ENCODE assay signal across 17 cellular contexts in genomic region chr2:158290225-158290624, GRCh38.
"Had no signal": no experiment of that assay in that cellular context is flagged by ENCODE, and none has a peak within 500 bp of the region (broad histone marks: within the 10 kb centered on the region; RNA-seq: fewer than 3 reads in every experiment).

No MANE protein-coding gene starts in this region.

- H3K27ac ChIP-seq: coronary artery, dorsolateral prefrontal cortex, esophagus muscularis mucosa, gastrocnemius medialis, heart right ventricle, left lung, lower lobe of right lung had no signal

- DNase-seq: dermis blood vessel endothelial cell; dorsolateral prefrontal cortex; effector CD4-positive, alpha-beta T cell; effector memory CD4-positive, alpha-beta T cell; foreskin melanocyte; gastrocnemius medialis; glutamatergic neuron; head of caudate nucleus; heart right ventricle; hippocampal formation; left cardiac atrium; left lung; left ventricle myocardium superior; lower lobe of right lung; mesenchymal stem cell had no signal

- H3K36me3 ChIP-seq: esophagus muscularis mucosa, gastrocnemius medialis, heart right ventricle, left lung, lower lobe of right lung had no signal

- H3K27me3 ChIP-seq: dorsolateral prefrontal cortex, esophagus muscularis mucosa, gastrocnemius medialis, heart right ventricle, left lung had no signal

- H3K4me1 ChIP-seq: esophagus muscularis mucosa, gastrocnemius medialis, heart right ventricle, left lung, lower lobe of right lung had no signal

- H3K4me3 ChIP-seq: coronary artery, dorsolateral prefrontal cortex, esophagus muscularis mucosa, gastrocnemius medialis, heart right ventricle, left lung, lower lobe of right lung had no signal

- H3K9me3 ChIP-seq: esophagus muscularis mucosa, gastrocnemius medialis, lower lobe of right lung had no signal
